1 cellular context compared by ENCODE assay signal in genomic region chr22:21044931-21045584, GRCh38.
TF ChIP-seq lines count a peak whose summit lies in the region.

No MANE protein-coding gene starts in this region.

TF ChIP-seq in GM12878, 131 proteins besides CTCF, POLR2A, EP300 and RAD21:
- TF ChIP-seq RAD51 (IDR thresholded peaks at IDR 0.05) (no peak), POLR2AphosphoS5 (IDR thresholded peaks at IDR 0.05; ENCODE audit: low read length) (no peak), BACH1 (IDR thresholded peaks at IDR 0.05; ENCODE audit: borderline replicate concordance) (no peak), SMAD1 (IDR thresholded peaks at IDR 0.05; ENCODE audit: low read depth, partially characterized antibody) (no peak), SMAD5 (IDR thresholded peaks at IDR 0.05; ENCODE audit: low read depth) (no peak), NFYA (IDR thresholded peaks at IDR 0.05; ENCODE audit: borderline replicate concordance, low read depth, low read length) (no peak), CREB1 (IDR thresholded peaks at IDR 0.05; ENCODE audit: low read depth) (no peak), ZNF384 (IDR thresholded peaks at IDR 0.05; ENCODE audit: borderline replicate concordance, low read depth, low read length) (no peak), IKZF1 (conservative IDR thresholded peaks at IDR 0.05) (no peak), MEF2A (IDR thresholded peaks at IDR 0.05; ENCODE audit: insufficient read depth, low read depth, low read length) (no peak)
TF ChIP-seq in GM12878: peak in this region for 0.
